ENCODE assay signal across 1 cellular context in genomic region chr1:88742546-88742945, GRCh38.
TF ChIP-seq lines count a peak whose summit lies in the region.

No MANE protein-coding gene starts in this region.

TF ChIP-seq in IMR-90, 13 proteins besides CTCF, POLR2A, EP300 and RAD21 (continued from another document):
- TF ChIP-seq ELK1 (IDR thresholded peaks at IDR 0.05; ENCODE audit: borderline replicate concordance, low read depth, low read length) (no peak), RCOR1 (IDR thresholded peaks at IDR 0.05; ENCODE audit: insufficient replicate concordance, low read length) (no peak), CEBPB (IDR thresholded peaks at IDR 0.05; ENCODE audit: low read depth, low read length) (no peak), CHD1 (IDR thresholded peaks at IDR 0.05; ENCODE audit: low read depth, low read length) (no peak), SMC3 (IDR thresholded peaks at IDR 0.05; ENCODE audit: low read depth, low read length) (no peak), MAZ (IDR thresholded peaks at IDR 0.05; ENCODE audit: borderline replicate concordance, low read depth, low read length) (no peak), FOS (IDR thresholded peaks at IDR 0.05; ENCODE audit: low read depth, low read length) (no peak), MXI1 (IDR thresholded peaks at IDR 0.05; ENCODE audit: borderline replicate concordance, low read depth, low read length) (no peak)
